13 cellular contexts compared by ENCODE assay signal in genomic region chr2:162379719-162380580, GRCh38. TPM values are rescaled to one million over a fixed set of nuclear protein-coding genes. Genes with fewer than 3 reads are reported as not detected.
DNase-seq lines count a peak whose midpoint lies in the region; ATAC-seq, FAIRE-seq and TF ChIP-seq lines count a peak whose summit lies in the region.
"Had no signal": no experiment of that assay in that cellular context is flagged by ENCODE, and none has a peak within 500 bp of the region (broad histone marks: within the 10 kb centered on the region; RNA-seq: fewer than 3 reads in every experiment).

No MANE protein-coding gene starts in this region.

- no peak overlapping the region for H3K4me2 ChIP-seq in GM12878 (ENCODE audit: control insufficient read depth, insufficient read depth)
- H3K4me2 ChIP-seq: BLaER1 treated with 17β-estradiol and CSF1 and Interleukin-3, amounts not matched to agents 10 nM and 100 nM had no signal

- H3K36me3 Mint-ChIP-seq in CD14-positive monocyte: no peaks in the 10 kb centered on the region
- no peaks in the 10 kb centered on the region for H3K36me3 Mint-ChIP-seq in activated naive CD4-positive, alpha-beta T cell treated with anti-CD3 and anti-CD28 coated beads for 36 hours (ENCODE audit: low read depth)

- DNase-seq in CD14-positive monocyte (ENCODE audit: low spot score): no peak
- no peak for DNase-seq in GM12878 (ENCODE audit: low read depth, low spot score)
- DNase-seq in caudate nucleus (lab: John Stamatoyannopoulos, UW): no peak
- DNase-seq in activated naive CD4-positive, alpha-beta T cell treated with anti-CD3 and anti-CD28 coated beads for 36 hours: no peak
- DNase-seq in kidney tubule cell (ENCODE audit: low spot score): no peak
- DNase-seq: GF-D8, NCI-H1092 treated with DMSO at 0.1 percent for 48 hours, sigmoid colon, upper lobe of left lung had no signal

- H3K27ac Mint-ChIP-seq in CD14-positive monocyte: no peak overlapping the region
- no peak overlapping the region for H3K27ac Mint-ChIP-seq in activated naive CD4-positive, alpha-beta T cell treated with anti-CD3 and anti-CD28 coated beads for 36 hours

- in situ Hi-C loops in GM12878 (cut with MboI): no loop called here

- no peaks in the 10 kb centered on the region for H3K4me1 ChIP-seq in GM12878 (ENCODE audit: control insufficient read depth, insufficient read depth, low read length)
- H3K4me1 ChIP-seq: upper lobe of left lung had no signal

- peaks cover 0 to 2% (median 0%) of the 10 kb centered on the region in 7 donors for H3K9me3 Mint-ChIP-seq in CD14-positive monocyte
- H3K9me3 Mint-ChIP-seq in activated naive CD4-positive, alpha-beta T cell treated with anti-CD3 and anti-CD28 coated beads for 36 hours: no peaks in the 10 kb centered on the region

- peak overlapping the region; percentile 52 to 69 for H3K4me3 Mint-ChIP-seq in CD14-positive monocyte
- H3K4me3 Mint-ChIP-seq in activated naive CD4-positive, alpha-beta T cell treated with anti-CD3 and anti-CD28 coated beads for 36 hours: no peak overlapping the region

- no peaks in the 10 kb centered on the region for H3K79me2 ChIP-seq in GM12878 (ENCODE audit: control insufficient read depth, insufficient read depth, low read length)

- TF ChIP-seq RAD21 in GM12878 (IDR thresholded peaks at IDR 0.05; ENCODE audit: insufficient read depth, low read depth, low read length): no peak

- POLR2A ChIA-PET in GM12878 (lab: Charles Lee): no interaction called here

- 54% methylated on average over 12 of the region's 12 CpGs for WGBS in GM12878 (ENCODE audit: insufficient coverage, insufficient replicate concordance, low lambda C conversion rate, missing lambda C conversion rate)

- RAD21 ChIA-PET in GM12878 (lab: Charles Lee; ENCODE audit: unreplicated experiment): no interaction called here

- H3K4me3 ChIP-seq in GM12878: no peak overlapping the region
- H3K4me3 ChIP-seq: BLaER1 treated with 17β-estradiol and CSF1 and Interleukin-3, amounts not matched to agents 10 nM and 100 nM; sigmoid colon; upper lobe of left lung had no signal

- no TSS peak for BruUV-seq in GM12878 (replicated peaks; lab: Mats Ljungman, UMichigan)

- ATAC-seq in GM18511 (IDR thresholded peaks at IDR 0.05; ENCODE audit: unreplicated experiment) (peak; percentile 47), HG02981 (IDR thresholded peaks at IDR 0.05; ENCODE audit: unreplicated experiment) (peak; percentile 74), GM12878 (peak; percentile 65), GM21390 (IDR thresholded peaks at IDR 0.05; ENCODE audit: unreplicated experiment) (no peak)

- TF ChIP-seq EP300 in GM12878 (IDR thresholded peaks at IDR 0.05; ENCODE audit: borderline replicate concordance in 1 of 2, control insufficient read depth in 1 of 2, low read depth in 2 of 2, low read length in 2 of 2): no peak

- peaks cover 2% of the 10 kb centered on the region for H3K4me1 Mint-ChIP-seq in CD14-positive monocyte
- no peaks in the 10 kb centered on the region for H3K4me1 Mint-ChIP-seq in activated naive CD4-positive, alpha-beta T cell treated with anti-CD3 and anti-CD28 coated beads for 36 hours (ENCODE audit: low read depth)

- peaks cover 0 to 5% (median 2%) of the 10 kb centered on the region in 3 donors for H3K27me3 Mint-ChIP-seq in CD14-positive monocyte (ENCODE audit: low read depth in 3 of 3)
- peaks cover 14% of the 10 kb centered on the region for H3K27me3 Mint-ChIP-seq in activated naive CD4-positive, alpha-beta T cell treated with anti-CD3 and anti-CD28 coated beads for 36 hours (ENCODE audit: low read depth)

- TF ChIP-seq CTCF in CD14-positive monocyte (IDR thresholded peaks at IDR 0.05): no peak
- TF ChIP-seq CTCF in GM12878 (IDR thresholded peaks at IDR 0.05 in 2 of 3, conservative IDR thresholded peaks at IDR 0.05 in 1 of 3; ENCODE audit: control insufficient read depth in 2 of 3, extremely low read depth in 1 of 3, insufficient read depth in 1 of 3, low read depth in 3 of 3, low read length in 3 of 3): no peak

- SMC1A ChIA-PET in GM12878 (lab: Charles Lee; ENCODE audit: uncharacterized antibody, unreplicated experiment): no interaction called here

- no peaks in the 10 kb centered on the region for H4K20me1 ChIP-seq in GM12878 (ENCODE audit: control insufficient read depth, insufficient read depth)
- H4K20me1 ChIP-seq: BLaER1 treated with 17β-estradiol and CSF1 and Interleukin-3, amounts not matched to agents 10 nM and 100 nM had no signal

- no peak overlapping the region for H3K9ac ChIP-seq in GM12878 (ENCODE audit: control insufficient read depth, insufficient read depth, low read length)
- H3K9ac ChIP-seq: BLaER1 treated with 17β-estradiol and CSF1 and Interleukin-3, amounts not matched to agents 10 nM and 100 nM had no signal

- no peak for TF ChIP-seq POLR2A in GM12878 (IDR thresholded peaks at IDR 0.05; ENCODE audit: low read depth, low read length)

- CTCF ChIA-PET in GM12878 (lab: Yijun Ruan, JAX): no interaction called here
- CTCF ChIA-PET in activated naive CD4-positive, alpha-beta T cell treated with anti-CD3 and anti-CD28 coated beads for 36 hours (lab: Charles Lee): interaction anchor here (0.6 kb wide), 1 partner anchor 1299 kb away, joined by 3 read pairs; no protein-coding TSS in a partner anchor

- H2AFZ ChIP-seq in GM12878 (ENCODE audit: control insufficient read depth, low read depth, low read length): no peak overlapping the region

- H3K36me3 ChIP-seq in GM12878 (ENCODE audit: control insufficient read depth in 2 of 2, insufficient read depth in 2 of 2, low read length in 1 of 2): no peaks in the 10 kb centered on the region
- H3K36me3 ChIP-seq: BLaER1 treated with 17β-estradiol and CSF1 and Interleukin-3, amounts not matched to agents 10 nM and 100 nM; sigmoid colon; upper lobe of left lung had no signal

- H3K9me3 ChIP-seq in GM12878 (replicated peaks; ENCODE audit: control insufficient read depth, insufficient read depth, low read length): no peaks in the 10 kb centered on the region
- H3K9me3 ChIP-seq: BLaER1 treated with 17β-estradiol and CSF1 and Interleukin-3, amounts not matched to agents 10 nM and 100 nM; sigmoid colon; upper lobe of left lung had no signal

- no peak for FAIRE-seq in GM12878 (lab: Jason Lieb, UNC)

- no peaks in the 10 kb centered on the region for H3K27me3 ChIP-seq in GM12878 (replicated peaks in 1 of 2; ENCODE audit: control insufficient read depth in 2 of 2, insufficient read depth in 2 of 2, low read length in 1 of 2)
- H3K27me3 ChIP-seq: BLaER1 treated with 17β-estradiol and CSF1 and Interleukin-3, amounts not matched to agents 10 nM and 100 nM; sigmoid colon; upper lobe of left lung had no signal

- intact Hi-C loops in CD14-positive monocyte (cut with micrococcal nuclease) (no loop called here), GM12878 (cut with micrococcal nuclease; ENCODE audit: unreplicated experiment) (no loop called here)
- intact Hi-C loops in activated naive CD4-positive, alpha-beta T cell treated with anti-CD3 and anti-CD28 coated beads for 36 hours (cut with micrococcal nuclease): no loop called here

- H3K27ac ChIP-seq in GM12878 (ENCODE audit: control insufficient read depth, insufficient read depth): no peak overlapping the region
- H3K27ac ChIP-seq in caudate nucleus (ENCODE audit: low read depth, low read length): no peak overlapping the region
- H3K27ac ChIP-seq: BLaER1 treated with 17β-estradiol and CSF1 and Interleukin-3, amounts not matched to agents 10 nM and 100 nM; sigmoid colon; upper lobe of left lung had no signal

TF ChIP-seq in GM12878, 131 proteins besides CTCF, POLR2A, EP300 and RAD21:
- peak; percentile 15; the same call in 1 of the 2 replicates for TF ChIP-seq SPI1 (IDR thresholded peaks at IDR 0.05; ENCODE audit: borderline replicate concordance, insufficient read depth, low read depth, low read length)
- TF ChIP-seq BHLHE40 (IDR thresholded peaks at IDR 0.05; ENCODE audit: borderline replicate concordance in 1 of 2, low read depth in 2 of 2, low read length in 1 of 2): no peak
- TF ChIP-seq MYB (IDR thresholded peaks at IDR 0.05; ENCODE audit: borderline replicate concordance, low read depth, low read length): no peak

RNA-seq across cellular contexts. Expression of gene GCA, which starts 36.0 kb away (rescaled TPM):
- polyA plus RNA-seq in CD14-positive monocyte: 100 to 1,000 TPM; 400 to 441 TPM
- total RNA-seq in GM12878 (2013; cell fraction: nucleolus; rRNA removed): 20.9 and 24.6 TPM in 2 replicates
- total RNA-seq in GM12878 (2014; rRNA removed): 30.1 and 32.7 TPM in 2 replicates
- 20.6 and 22.8 TPM in 2 replicates for total RNA-seq in GM12878 (2014; rRNA removed; fragmentation: Illumina TruSeq; extraction: Trizol)
- total RNA-seq in GM12878 (2021): 26.7 and 29.9 TPM in 2 replicates
- 13.6 TPM for polyA plus RNA-seq in GM12878 (2011; ENCODE audit: low read depth)
- polyA plus RNA-seq in GM12878 (2011; rRNA removed): 55.7 and 69.8 TPM in 2 replicates
- polyA plus RNA-seq in GM12878 (2011; cell fraction: cytosol; rRNA removed): 20.6 and 24.3 TPM in 2 replicates
- polyA plus RNA-seq in GM12878 (2011; cell fraction: nucleus; rRNA removed): 18.8 and 26.5 TPM in 2 replicates
- 19.2 and 20.2 TPM in 2 replicates for polyA plus RNA-seq in GM12878 (2012)
- 25.1 and 30.8 TPM in 2 replicates for polyA plus RNA-seq in GM12878 (2014; fragmentation: Illumina TruSeq; extraction: Trizol)
- polyA plus RNA-seq in GM12878 (2014; fragmentation: Nextera tagmentation; extraction: Ambion mirVana): 10 to 100 TPM; 53.5 to 81.9 TPM
- 28.0 and 37.7 TPM in 2 replicates for polyA plus RNA-seq in GM12878 (2014; rRNA removed)
- 10 to 100 TPM; 33.9 to 36.0 TPM for polyA plus RNA-seq in GM12878 (2016; fragmentation: Nextera tagmentation; extraction: Ambion mirVana)
- 19.4 and 30.1 TPM in 2 replicates for polyA minus RNA-seq in GM12878 (2011; rRNA and poly(A)+ RNA removed)
- polyA minus RNA-seq in GM12878 (2011; cell fraction: cytosol; rRNA and poly(A)+ RNA removed): 16.1 and 16.2 TPM in 2 replicates
- polyA minus RNA-seq in GM12878 (2011; cell fraction: nucleus; rRNA and poly(A)+ RNA removed): 11.0 and 15.9 TPM in 2 replicates
- total RNA-seq in activated naive CD4-positive, alpha-beta T cell treated with anti-CD3 and anti-CD28 coated beads for 36 hours: 10 to 100 TPM; 36.7 to 40.2 TPM
